ENCODE assay signal across 8 cellular contexts in genomic region chr9:79569814-79570448, GRCh38. TPM values are rescaled to one million over a fixed set of nuclear protein-coding genes. Genes with fewer than 3 reads are reported as not detected.
A peak's percentile ranks its signal among the peaks of the same experiment; 100 is the strongest.
DNase-seq lines count a peak whose midpoint lies in the region; ATAC-seq and TF ChIP-seq lines count a peak whose summit lies in the region.

No MANE protein-coding gene starts in this region.

- no peak overlapping the region for H3K4me3 Mint-ChIP-seq in MCF 10A (ENCODE audit: unreplicated experiment)
- H3K4me3 Mint-ChIP-seq in memory B cell: peak overlapping the region; percentile 80
- no peak overlapping the region for H3K4me3 Mint-ChIP-seq in stimulated activated memory B cell treated with anti-CD40 and anti-IgM and Interleukin-4, amounts not matched to agents 10 μg/mL and 1 μg/mL and 100 μg/mL, for 72 hours

- H3K9me3 ChIP-seq in breast epithelium (peaks cover 0 to 6% of the 10 kb centered on the region in 2 donors), mammary epithelial cell (replicated peaks; ENCODE audit: insufficient read depth, low read length) (no peaks in the 10 kb centered on the region), upper lobe of right lung (no peaks in the 10 kb centered on the region)

- TF ChIP-seq CTCF in breast epithelium (IDR thresholded peaks at IDR 0.05): no peak
- TF ChIP-seq CTCF in MCF 10A (IDR thresholded peaks at IDR 0.05; ENCODE audit: unreplicated experiment): no peak
- TF ChIP-seq CTCF in mammary epithelial cell (conservative IDR thresholded peaks at IDR 0.05 in 1 of 2, IDR thresholded peaks at IDR 0.05 in 1 of 2; ENCODE audit: extremely low read depth in 1 of 2, insufficient read depth in 1 of 2, low read depth in 1 of 2, low read length in 2 of 2): no peak
- no peak for TF ChIP-seq CTCF in upper lobe of right lung (IDR thresholded peaks at IDR 0.05)

- H3K27ac Mint-ChIP-seq in MCF 10A (ENCODE audit: low read depth, unreplicated experiment) (no peak overlapping the region), memory B cell (no peak overlapping the region)
- H3K27ac Mint-ChIP-seq in stimulated activated memory B cell treated with anti-CD40 and anti-IgM and Interleukin-4, amounts not matched to agents 10 μg/mL and 1 μg/mL and 100 μg/mL, for 72 hours: no peak overlapping the region

- H3K4me3 ChIP-seq in breast epithelium: peak overlapping the region; percentile 85 to 97 (median 96)
- peak overlapping the region; percentile 62 to 77 (median 68) for H3K4me3 ChIP-seq in mammary epithelial cell (replicated peaks in 1 of 3; ENCODE audit: insufficient read depth in 1 of 3, low read depth in 2 of 3, low read length in 3 of 3)
- peak overlapping the region; percentile 62 for H3K4me3 ChIP-seq in upper lobe of right lung

- CTCF ChIA-PET in MCF 10A (lab: Yijun Ruan, JAX): interaction anchor here (0.6 to 1.1 kb wide), 3 partner anchors 8 to 440 kb away, joined by 3 read pairs; no protein-coding TSS in a partner anchor
- CTCF ChIA-PET in mammary epithelial cell (lab: Charles Lee; ENCODE audit: low non-redundant PET): no interaction called here

- peak overlapping the region; percentile 95 for H2AFZ ChIP-seq in mammary epithelial cell (ENCODE audit: low read depth, low read length)

- H3K36me3 Mint-ChIP-seq in MCF 10A (ENCODE audit: insufficient read depth, unreplicated experiment) (no peaks in the 10 kb centered on the region), memory B cell (no peaks in the 10 kb centered on the region)
- H3K36me3 Mint-ChIP-seq in stimulated activated memory B cell treated with anti-CD40 and anti-IgM and Interleukin-4, amounts not matched to agents 10 μg/mL and 1 μg/mL and 100 μg/mL, for 72 hours: no peaks in the 10 kb centered on the region

- H3K4me2 ChIP-seq in mammary epithelial cell (ENCODE audit: insufficient read depth, low read depth, low read length): peak overlapping the region; percentile 86

- 26% methylated on average over 15 of the region's 18 CpGs for WGBS in mammary epithelial cell (ENCODE audit: low coverage, missing lambda C conversion rate)

- no peak for TF ChIP-seq POLR2A in breast epithelium (IDR thresholded peaks at IDR 0.05)

- DNase-seq in breast epithelium (ENCODE audit: low spot score in 2 of 2): no peak
- no peak for DNase-seq in MCF 10A (ENCODE audit: unreplicated experiment)
- DNase-seq in mammary epithelial cell: no peak
- DNase-seq in memory B cell (ENCODE audit: low spot score in 2 of 2): peak in 1 of 2 donors; percentile 3
- no peak for DNase-seq in upper lobe of right lung
- no peak for DNase-seq in NCI-H1092 (lab: John Stamatoyannopoulos, UW)

- H3K36me3 ChIP-seq in breast epithelium (no peaks in the 10 kb centered on the region), mammary epithelial cell (ENCODE audit: insufficient read depth, low read length) (no peaks in the 10 kb centered on the region), upper lobe of right lung (no peaks in the 10 kb centered on the region)

- ATAC-seq in memory B cell (ENCODE audit: low read depth): no peak
- no peak for ATAC-seq in upper lobe of right lung
- no peak for ATAC-seq in stimulated activated memory B cell treated with anti-CD40 and anti-IgM and Interleukin-4, amounts not matched to agents 10 μg/mL and 1 μg/mL and 100 μg/mL, for 72 hours
- no peak for ATAC-seq in GM18870 (IDR thresholded peaks at IDR 0.05; ENCODE audit: unreplicated experiment)

- peaks cover 10% of the 10 kb centered on the region for H3K4me1 Mint-ChIP-seq in MCF 10A (ENCODE audit: insufficient read depth, unreplicated experiment)
- peaks cover 17% of the 10 kb centered on the region for H3K4me1 Mint-ChIP-seq in memory B cell
- peaks cover 25% of the 10 kb centered on the region for H3K4me1 Mint-ChIP-seq in stimulated activated memory B cell treated with anti-CD40 and anti-IgM and Interleukin-4, amounts not matched to agents 10 μg/mL and 1 μg/mL and 100 μg/mL, for 72 hours

- H3K4me1 ChIP-seq in breast epithelium (no peaks in the 10 kb centered on the region), mammary epithelial cell (ENCODE audit: insufficient read depth, low read length) (peaks cover 10% of the 10 kb centered on the region), upper lobe of right lung (peaks cover 19% of the 10 kb centered on the region)

- in situ Hi-C loops in mammary epithelial cell (cut with MboI; ENCODE audit: low sequenced_read_pairs in 2 of 2): no loop called here

- H3K79me2 ChIP-seq in mammary epithelial cell (ENCODE audit: insufficient read depth, low read length): peaks cover 29% of the 10 kb centered on the region

- no peaks in the 10 kb centered on the region for H3K27me3 ChIP-seq in breast epithelium
- H3K27me3 ChIP-seq in mammary epithelial cell (ENCODE audit: insufficient read depth, low read length): no peaks in the 10 kb centered on the region
- H3K27me3 ChIP-seq in upper lobe of right lung: no peaks in the 10 kb centered on the region

- H3K9ac ChIP-seq in mammary epithelial cell (ENCODE audit: insufficient read depth, low read length): no peak overlapping the region

- H3K9me3 Mint-ChIP-seq in MCF 10A (ENCODE audit: unreplicated experiment) (no peaks in the 10 kb centered on the region), memory B cell (no peaks in the 10 kb centered on the region)
- no peaks in the 10 kb centered on the region for H3K9me3 Mint-ChIP-seq in stimulated activated memory B cell treated with anti-CD40 and anti-IgM and Interleukin-4, amounts not matched to agents 10 μg/mL and 1 μg/mL and 100 μg/mL, for 72 hours

- no TSS peak for BruUV-seq in MCF 10A (replicated peaks; lab: Mats Ljungman, UMichigan)
- BruUV-seq in mammary epithelial cell (replicated peaks; lab: Mats Ljungman, UMichigan): no TSS peak

- no peaks in the 10 kb centered on the region for H4K20me1 ChIP-seq in mammary epithelial cell (ENCODE audit: insufficient read depth, low read length)

- POLR2A ChIA-PET in MCF 10A (lab: Yijun Ruan, JAX): no interaction called here

- H3K27ac ChIP-seq in breast epithelium (peak overlapping the region; percentile 87 to 89), mammary epithelial cell (ENCODE audit: insufficient read depth, low read depth, low read length) (no peak overlapping the region), upper lobe of right lung (no peak overlapping the region)

- dilution Hi-C loops in mammary epithelial cell (cut with HindIII; ENCODE audit: low sequenced_read_pairs): no loop called here

- intact Hi-C loops in breast epithelium (cut with DNase I; ENCODE audit: low total_unique reads) (no loop called here), MCF 10A (cut with micrococcal nuclease) (loop anchor here (5.0 to 10.0 kb wide), 3 partner anchors 85 to 968 kb away; no protein-coding TSS in a partner anchor), mammary epithelial cell (cut with micrococcal nuclease) (loop anchor here (1.0 to 10.0 kb wide), 5 partner anchors 91 to 545 kb away; no protein-coding TSS in a partner anchor), upper lobe of right lung (cut with DNase I) (no loop called here)

- no peaks in the 10 kb centered on the region for H3K27me3 Mint-ChIP-seq in MCF 10A (ENCODE audit: insufficient read depth, unreplicated experiment)
- peaks cover 3% of the 10 kb centered on the region for H3K27me3 Mint-ChIP-seq in memory B cell
- H3K27me3 Mint-ChIP-seq in stimulated activated memory B cell treated with anti-CD40 and anti-IgM and Interleukin-4, amounts not matched to agents 10 μg/mL and 1 μg/mL and 100 μg/mL, for 72 hours: peaks cover 16% of the 10 kb centered on the region

RNA-seq across cellular contexts. Expression of gene TLE4, which starts 1.8 kb away (rescaled TPM):
- total RNA-seq in breast epithelium: 10 to 100 TPM; 25.0 to 47.0 (median 35.1) TPM
- 8.7 and 12.3 TPM in 2 replicates for total RNA-seq in MCF 10A (2022)
- total RNA-seq in mammary epithelial cell: 10 to 100 TPM; 32.8 to 38.4 TPM
- 26.0 TPM for polyA plus RNA-seq in mammary epithelial cell
- 63.0 TPM for polyA minus RNA-seq in mammary epithelial cell
- 37.1 TPM for total RNA-seq in upper lobe of right lung

Comparison
In these comparisons a context has a peak if more than half of its experiments do, and no peak if none do; other contexts are left out.
1. H3K27ac ChIP-seq: peak in breast epithelium (2 of 2); none in mammary epithelial cell (single experiment) and upper lobe of right lung (single experiment).
2. intact Hi-C loops: an anchor here in MCF 10A (5.0 to 10.0 kb wide) and mammary epithelial cell (1.0 to 10.0 kb wide); none called in breast epithelium and upper lobe of right lung.
3. Peak in every context shown above with its lines, with median percentiles within 50 percentile points of each other: H3K4me3 ChIP-seq.